In the genomic region with DNA sequence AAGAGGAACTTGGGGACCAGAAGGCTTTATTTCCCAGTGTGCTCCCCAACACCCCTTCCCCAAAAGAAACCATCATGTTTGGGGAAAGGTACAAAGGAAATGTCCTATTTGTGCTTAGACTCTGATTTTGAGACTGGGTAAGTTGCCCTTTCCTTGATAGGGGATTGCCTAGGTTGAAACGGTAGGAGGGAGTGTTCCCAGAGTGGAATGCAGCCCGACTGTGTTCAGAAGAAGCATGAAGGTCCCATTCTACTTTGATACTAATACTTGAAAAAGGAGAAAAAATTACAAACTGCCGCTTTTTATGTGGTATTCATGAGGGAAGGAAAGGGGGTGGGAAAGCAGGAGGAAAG, we compare ENCODE assay signal across 14 cellular contexts. TPM values are rescaled to one million over a fixed set of nuclear protein-coding genes. Genes with fewer than 3 reads are reported as not detected.
A peak's percentile ranks its signal among the peaks of the same experiment; 100 is the strongest.
DNase-seq lines count a peak whose midpoint lies in the region; ATAC-seq and TF ChIP-seq lines count a peak whose summit lies in the region.
"Had no signal": no experiment of that assay in that cellular context is flagged by ENCODE, and none has a peak within 500 bp of the region (broad histone marks: within the 10 kb centered on the region; RNA-seq: fewer than 3 reads in every experiment).

No MANE protein-coding gene starts in this region.

- peak overlapping the region; percentile 25 for H3K27ac ChIP-seq in CD4-positive, alpha-beta T cell (ENCODE audit: low read depth, low read length)
- H3K27ac ChIP-seq in OCI-LY7 (ENCODE audit: low read depth, low read length, poor library complexity, severe bottlenecking), result peak overlapping the region; percentile 94
- peak overlapping the region; percentile 79 to 85 for H3K27ac ChIP-seq in liver (ENCODE audit: low read depth in 1 of 2, low read length in 2 of 2)
- no peak overlapping the region for H3K27ac ChIP-seq in GM23248

- intact Hi-C loops in CD4-positive, alpha-beta T cell (cut with DNase I, micrococcal nuclease), result loop anchor here (1.0 to 10.0 kb wide), 4 partner anchors 57 to 321 kb away; a partner anchor contains a TSS
- intact Hi-C loops in OCI-LY7 (cut with micrococcal nuclease; ENCODE audit: unreplicated experiment), result loop anchor here (1.0 to 5.0 kb wide), 5 partner anchors 34 to 209 kb away; a partner anchor contains a TSS

- TF ChIP-seq CTCF in CD4-positive, alpha-beta T cell (IDR thresholded peaks at IDR 0.05), result no peak
- TF ChIP-seq CTCF in OCI-LY7 (conservative IDR thresholded peaks at IDR 0.05; ENCODE audit: low read length), result no peak
- TF ChIP-seq CTCF in liver (IDR thresholded peaks at IDR 0.05; ENCODE audit: low read depth, low read length, missing input control), result no peak

- H3K36me3 ChIP-seq in OCI-LY7 (ENCODE audit: insufficient read depth, low read length) (no peaks in the 10 kb centered on the region), liver (ENCODE audit: control insufficient read depth in 4 of 4, insufficient read depth in 3 of 4, low read depth in 1 of 4, low read length in 3 of 4) (no peaks in the 10 kb centered on the region), GM23248 (ENCODE audit: low read depth) (no peaks in the 10 kb centered on the region)
- H3K36me3 ChIP-seq: adrenal gland, pancreas had no signal

- H3K27me3 Mint-ChIP-seq in CD4-positive, alpha-beta T cell, result no peaks in the 10 kb centered on the region

- H3K4me3 ChIP-seq in OCI-LY7 (ENCODE audit: low read depth, low read length, poor library complexity, severe bottlenecking), result peak overlapping the region; percentile 60
- H3K4me3 ChIP-seq in liver (ENCODE audit: low read depth in 1 of 3, low read length in 3 of 3), result no peak overlapping the region
- H3K4me3 ChIP-seq in GM23248, result no peak overlapping the region

- in situ Hi-C loops in GM23248 (cut with MboI), result loop anchor here (10.0 kb wide), 1 partner anchor 141 kb away; no protein-coding TSS in a partner anchor

- DNase-seq in CD4-positive, alpha-beta T cell, result no peak
- DNase-seq in OCI-LY7 (ENCODE audit: low spot score) (no peak), NCI-H2107 (lab: John Stamatoyannopoulos, UW) (no peak), DMS 273 (lab: John Stamatoyannopoulos, UW; ENCODE audit: unreplicated experiment) (no peak), nucleus accumbens (lab: John Stamatoyannopoulos, UW) (no peak), GM23248 (no peak)
- DNase-seq: DMS153, NCI-H345, SK-N-SH had no signal

- no TSS peak for BruUV-seq in OCI-LY7 (replicated peaks; lab: Mats Ljungman, UMichigan)

- H3K9ac ChIP-seq in liver (ENCODE audit: low read depth in 1 of 2, low read length in 2 of 2), result no peak overlapping the region
- no peak overlapping the region for H3K9ac ChIP-seq in GM23248
- H3K9ac ChIP-seq: SK-N-SH had no signal

- H2AFZ ChIP-seq in OCI-LY7 (ENCODE audit: low read length) (peak overlapping the region; percentile 50; the same call in 1 of the 2 replicates), GM23248 (no peak overlapping the region)

- H3K4me3 Mint-ChIP-seq in CD4-positive, alpha-beta T cell, result peak overlapping the region; percentile 83
- H3K4me3 Mint-ChIP-seq: HFFc6 had no signal

- H3F3A ChIP-seq in GM23248 (ENCODE audit: insufficient read depth), result peaks cover 21% of the 10 kb centered on the region; the same call in 1 of the 2 replicates

- H3K9me2 ChIP-seq in OCI-LY7 (ENCODE audit: insufficient read depth, low read length) (no peaks in the 10 kb centered on the region), GM23248 (ENCODE audit: insufficient read depth) (no peaks in the 10 kb centered on the region)
- H3K9me2 ChIP-seq: SK-N-SH had no signal

- CTCF ChIA-PET in CD4-positive, alpha-beta T cell (lab: Charles Lee), result interaction anchor here (1.1 to 3.8 kb wide), 14 partner anchors 14 to 655 kb away, joined by 3 to 33 read pairs (median 5); a partner anchor contains a TSS
- CTCF ChIA-PET in OCI-LY7 (lab: Charles Lee; ENCODE audit: unreplicated experiment), result interaction anchor here (1.1 to 1.4 kb wide), 2 partner anchors 32 to 140 kb away, joined by 3 to 4 read pairs; no protein-coding TSS in a partner anchor

- TF ChIP-seq RAD21 in liver (IDR thresholded peaks at IDR 0.05), result no peak

- no peaks in the 10 kb centered on the region for H3K9me3 Mint-ChIP-seq in CD4-positive, alpha-beta T cell
- H3K9me3 Mint-ChIP-seq: HFFc6 had no signal

- H3K36me3 Mint-ChIP-seq in CD4-positive, alpha-beta T cell (ENCODE audit: low read depth), result no peaks in the 10 kb centered on the region

- H3K4me1 Mint-ChIP-seq in CD4-positive, alpha-beta T cell (ENCODE audit: low read depth), result peaks cover 73% of the 10 kb centered on the region

- no peaks in the 10 kb centered on the region for H3K9me3 ChIP-seq in CD4-positive, alpha-beta T cell (ENCODE audit: control insufficient read depth, low read length)
- H3K9me3 ChIP-seq in OCI-LY7 (ENCODE audit: low read length) (no peaks in the 10 kb centered on the region), liver (ENCODE audit: control insufficient read depth in 4 of 4, low read length in 3 of 4) (no peaks in the 10 kb centered on the region), GM23248 (ENCODE audit: low read depth) (no peaks in the 10 kb centered on the region)
- H3K9me3 ChIP-seq: adrenal gland, pancreas, SK-N-SH had no signal

- H3K27ac Mint-ChIP-seq in CD4-positive, alpha-beta T cell, result peak overlapping the region; percentile 91
- H3K27ac Mint-ChIP-seq: HFFc6 had no signal

- peaks cover 42% of the 10 kb centered on the region; the same call in 1 of the 2 replicates for H3K79me2 ChIP-seq in OCI-LY7 (ENCODE audit: insufficient read depth, low read depth, low read length)
- no peaks in the 10 kb centered on the region for H3K79me2 ChIP-seq in GM23248 (ENCODE audit: insufficient read depth)

- peak overlapping the region; percentile 97 for H3K4me2 ChIP-seq in OCI-LY7 (ENCODE audit: low read length)
- no peak overlapping the region for H3K4me2 ChIP-seq in GM23248 (ENCODE audit: unreplicated experiment)
- H3K4me2 ChIP-seq: SK-N-SH had no signal

- no peak for ATAC-seq in CD4-positive, alpha-beta T cell (ENCODE audit: poor library complexity)
- ATAC-seq in GM19035 (IDR thresholded peaks at IDR 0.05; ENCODE audit: unreplicated experiment), result peak; percentile 10

- POLR2A ChIA-PET in CD4-positive, alpha-beta T cell (lab: Charles Lee), result interaction anchor here (1.1 to 7.0 kb wide), 5 partner anchors 13 to 140 kb away, joined by 3 to 90 read pairs (median 6); a partner anchor contains a TSS
- POLR2A ChIA-PET in OCI-LY7 (lab: Charles Lee), result interaction anchor here (0.7 to 5.2 kb wide), 8 partner anchors 9 to 210 kb away, joined by 3 to 60 read pairs (median 6); a partner anchor contains a TSS

- peaks cover 99% of the 10 kb centered on the region for H3K4me1 ChIP-seq in OCI-LY7 (ENCODE audit: insufficient read depth, low read length, poor library complexity, severe bottlenecking)
- peaks cover 0 to 7% (median 1%) of the 10 kb centered on the region in 4 donors for H3K4me1 ChIP-seq in liver (ENCODE audit: control insufficient read depth in 4 of 4, insufficient read depth in 4 of 4, low read length in 3 of 4)
- no peaks in the 10 kb centered on the region for H3K4me1 ChIP-seq in GM23248 (ENCODE audit: insufficient read depth)

- 70% methylated on average over 3 of the region's 3 CpGs for WGBS in liver
- WGBS in GM23248 (ENCODE audit: low coverage in 1 of 2, low lambda C conversion rate in 2 of 2, missing lambda C conversion rate in 2 of 2), 2 experiments, result 82 to 83% methylated on average over 3 of the region's 3 CpGs

- no peaks in the 10 kb centered on the region for H3K27me3 ChIP-seq in CD4-positive, alpha-beta T cell (ENCODE audit: control insufficient read depth, insufficient read depth, low read length)
- no peaks in the 10 kb centered on the region for H3K27me3 ChIP-seq in liver (ENCODE audit: control insufficient read depth in 4 of 4, insufficient read depth in 4 of 4, low read length in 3 of 4)
- no peaks in the 10 kb centered on the region for H3K27me3 ChIP-seq in GM23248 (replicated peaks; ENCODE audit: insufficient read depth)
- H3K27me3 ChIP-seq: adrenal gland, pancreas had no signal

- H4K20me1 ChIP-seq in OCI-LY7 (ENCODE audit: insufficient read depth, low read length) (no peaks in the 10 kb centered on the region), GM23248 (ENCODE audit: insufficient read depth) (no peaks in the 10 kb centered on the region)

TF ChIP-seq in liver, 16 proteins besides CTCF, POLR2A, EP300 and RAD21 (continues in another document):
- TF ChIP-seq, protein P1, sequence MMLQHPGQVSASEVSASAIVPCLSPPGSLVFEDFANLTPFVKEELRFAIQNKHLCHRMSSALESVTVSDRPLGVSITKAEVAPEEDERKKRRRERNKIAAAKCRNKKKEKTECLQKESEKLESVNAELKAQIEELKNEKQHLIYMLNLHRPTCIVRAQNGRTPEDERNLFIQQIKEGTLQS (IDR thresholded peaks at IDR 0.05), result no peak
- TF ChIP-seq HNF4A (conservative IDR thresholded peaks at IDR 0.05) (no peak), TAF1 (conservative IDR thresholded peaks at IDR 0.05) (no peak), GABPA (IDR thresholded peaks at IDR 0.05 in 1 of 2, conservative IDR thresholded peaks at IDR 0.05 in 1 of 2) (no peak), EGR1 (IDR thresholded peaks at IDR 0.05; ENCODE audit: low read depth in 2 of 2) (no peak), HNF4G (IDR thresholded peaks at IDR 0.05) (no peak)
- TF ChIP-seq, protein P2, sequence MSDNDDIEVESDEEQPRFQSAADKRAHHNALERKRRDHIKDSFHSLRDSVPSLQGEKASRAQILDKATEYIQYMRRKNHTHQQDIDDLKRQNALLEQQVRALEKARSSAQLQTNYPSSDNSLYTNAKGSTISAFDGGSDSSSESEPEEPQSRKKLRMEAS (IDR thresholded peaks at IDR 0.05), result no peak

RNA-seq across cellular contexts. Expression of a gene that starts 32.4 kb away (rescaled TPM):
- 100 to 1,000 TPM; 101 to 106 TPM for total RNA-seq in CD4-positive, alpha-beta T cell
- total RNA-seq in OCI-LY7 (2014; rRNA removed; shearing (Covaris generic)), result 98.7 and 148 TPM in 2 replicates
- total RNA-seq in OCI-LY7 (2022), result 133 and 169 TPM in 2 replicates
- 10 to 100 TPM; 18.7 to 41.3 TPM for total RNA-seq in liver
- 1 to 10 TPM; 4.9 to 7.2 TPM for polyA plus RNA-seq in liver
- 5.7 and 11.1 TPM in 2 replicates for total RNA-seq in GM23248 (2014; rRNA removed; shearing (Covaris generic))
- polyA plus RNA-seq in GM23248 (2016; fragmentation: Nextera tagmentation; extraction: Ambion mirVana), result 8.7 and 10.2 TPM in 2 replicates
